In genomic region chr5:77499973-77500372, GRCh38 we compare ENCODE assay signal across 2 cellular contexts.
A peak's percentile ranks its signal among the peaks of the same experiment; 100 is the strongest.
TF ChIP-seq lines count a peak whose summit lies in the region.

No MANE protein-coding gene starts in this region.

TF ChIP-seq in HepG2, 621 proteins besides CTCF, POLR2A, EP300 and RAD21:
- no peak for TF ChIP-seq ZNF180 (CRISPR knock-in tag; IDR thresholded peaks at IDR 0.05; ENCODE audit: borderline replicate concordance, low read depth)
- no peak for TF ChIP-seq FOXK1 (CRISPR knock-in tag; IDR thresholded peaks at IDR 0.05; ENCODE audit: borderline replicate concordance, low read depth)
- no peak for TF ChIP-seq SOX13 (IDR thresholded peaks at IDR 0.05)
- no peak for TF ChIP-seq SOX13 (CRISPR knock-in tag; conservative IDR thresholded peaks at IDR 0.05 in 1 of 2, IDR thresholded peaks at IDR 0.05 in 1 of 2)
- no peak for TF ChIP-seq STAT5B (CRISPR knock-in tag; IDR thresholded peaks at IDR 0.05)
- no peak for TF ChIP-seq HNF1A (IDR thresholded peaks at IDR 0.05; ENCODE audit: low read depth)
- TF ChIP-seq HNF1A (CRISPR knock-in tag; IDR thresholded peaks at IDR 0.05; ENCODE audit: borderline replicate concordance), result no peak
- TF ChIP-seq MAFF (IDR thresholded peaks at IDR 0.05; ENCODE audit: low read depth, low read length), result peak; percentile 63
- TF ChIP-seq KMT2A (CRISPR knock-in tag; IDR thresholded peaks at IDR 0.05), result no peak
- TF ChIP-seq MAFK (conservative IDR thresholded peaks at IDR 0.05 in 1 of 2, IDR thresholded peaks at IDR 0.05 in 1 of 2; ENCODE audit: low read length in 2 of 2), result peak; percentile 27 to 65; a peak in 3 of 4 replicates
- TF ChIP-seq POLR2G (IDR thresholded peaks at IDR 0.05; ENCODE audit: low read depth, low read length), result no peak
- no peak for TF ChIP-seq THAP7 (CRISPR knock-in tag; IDR thresholded peaks at IDR 0.05)
- no peak for TF ChIP-seq MAX (IDR thresholded peaks at IDR 0.05)
- TF ChIP-seq ZNF160 (CRISPR knock-in tag; IDR thresholded peaks at IDR 0.05), result no peak
- no peak for TF ChIP-seq ETV6 (CRISPR knock-in tag; conservative IDR thresholded peaks at IDR 0.05)
- no peak for TF ChIP-seq ZNF614 (CRISPR knock-in tag; IDR thresholded peaks at IDR 0.05; ENCODE audit: borderline replicate concordance)
- TF ChIP-seq JUN (CRISPR knock-in tag; IDR thresholded peaks at IDR 0.05), result no peak
- no peak for TF ChIP-seq ZBTB3 (CRISPR knock-in tag; IDR thresholded peaks at IDR 0.05; ENCODE audit: borderline replicate concordance, low read depth)
- no peak for TF ChIP-seq PCBP2 (optimal IDR thresholded peaks at IDR 0.05; ENCODE audit: low read depth, low read length, poor library complexity, severe bottlenecking)

TF ChIP-seq in IMR-90, 13 proteins besides CTCF, POLR2A, EP300 and RAD21:
- no peak for TF ChIP-seq NFE2L2 (IDR thresholded peaks at IDR 0.05; ENCODE audit: low read depth, low read length)
- TF ChIP-seq MAZ (IDR thresholded peaks at IDR 0.05; ENCODE audit: borderline replicate concordance, low read depth, low read length), result no peak
- TF ChIP-seq MAFK (IDR thresholded peaks at IDR 0.05; ENCODE audit: low read depth, low read length), result peak; percentile 68
- no peak for TF ChIP-seq SMC3 (IDR thresholded peaks at IDR 0.05; ENCODE audit: low read depth, low read length)
- no peak for TF ChIP-seq RFX5 (IDR thresholded peaks at IDR 0.05; ENCODE audit: low read depth, low read length)
- TF ChIP-seq USF2 (IDR thresholded peaks at IDR 0.05; ENCODE audit: low read depth, low read length), result no peak
- no peak for TF ChIP-seq MXI1 (IDR thresholded peaks at IDR 0.05; ENCODE audit: borderline replicate concordance, low read depth, low read length)
- TF ChIP-seq ELK1 (IDR thresholded peaks at IDR 0.05; ENCODE audit: borderline replicate concordance, low read depth, low read length), result no peak
